ENCODE assay signal across 8 cellular contexts in genomic region chr3:183178512-183178832, GRCh38.
A peak's percentile ranks its signal among the peaks of the same experiment; 100 is the strongest.
DNase-seq lines count a peak whose midpoint lies in the region; ATAC-seq, FAIRE-seq and TF ChIP-seq lines count a peak whose summit lies in the region.

No MANE protein-coding gene starts in this region.

- H3K27me3 ChIP-seq in Loucy (ENCODE audit: insufficient read depth, low read length, poor library complexity, severe bottlenecking), result no peaks in the 10 kb centered on the region
- H3K27me3 ChIP-seq in neuron (ENCODE audit: insufficient read depth, low read length), result peaks cover 48% of the 10 kb centered on the region

- H3F3A ChIP-seq in Loucy (ENCODE audit: low read depth), result no peaks in the 10 kb centered on the region

- H3K4me2 ChIP-seq in Loucy (ENCODE audit: low read depth, low read length, poor library complexity, severe bottlenecking), result peak overlapping the region; percentile 100

- no peaks in the 10 kb centered on the region for H3K36me3 ChIP-seq in Loucy (ENCODE audit: insufficient read depth, low read length)
- H3K36me3 ChIP-seq in neuron (ENCODE audit: insufficient read depth, low read length), result no peaks in the 10 kb centered on the region

- TF ChIP-seq CTCF in AG10803 (conservative IDR thresholded peaks at IDR 0.05; ENCODE audit: low read length), result no peak
- TF ChIP-seq CTCF in Loucy (conservative IDR thresholded peaks at IDR 0.05; ENCODE audit: low read length), result no peak

- H3K4me3 ChIP-seq in AG10803 (ENCODE audit: low read length) (peak overlapping the region; percentile 57), Loucy (ENCODE audit: low read length, poor library complexity, severe bottlenecking) (peak overlapping the region; percentile 74), neuron (ENCODE audit: low read length) (peak overlapping the region; percentile 48)

- peak overlapping the region; percentile 36 for H3K9ac ChIP-seq in Loucy (ENCODE audit: low read depth, low read length, poor library complexity, severe bottlenecking)

- no peak for DNase-seq in AG10803 (ENCODE audit: low read depth)
- no peak for DNase-seq in NCI-H446 (lab: John Stamatoyannopoulos, UW)
- no peak for DNase-seq in HuH-7.5 (ENCODE audit: low spot score)
- no peak for DNase-seq in activated CD4-positive, CD25-positive, alpha-beta regulatory T cell (lab: John Stamatoyannopoulos, UW)

- no peaks in the 10 kb centered on the region for H3K9me2 ChIP-seq in Loucy (replicated peaks; ENCODE audit: low read depth, low read length)

- H3K4me1 ChIP-seq in Loucy (ENCODE audit: insufficient read depth, low read length, poor library complexity, severe bottlenecking) (peaks cover 8% of the 10 kb centered on the region), neuron (ENCODE audit: insufficient read depth, low read length) (peaks cover 8% of the 10 kb centered on the region)

- H4K20me1 ChIP-seq in Loucy (ENCODE audit: insufficient read depth, low read length, poor library complexity, severe bottlenecking), result no peaks in the 10 kb centered on the region

- H2AFZ ChIP-seq in Loucy (ENCODE audit: low read length), result peak overlapping the region; percentile 88
- peak overlapping the region; percentile 92 for H2AFZ ChIP-seq in neuron (ENCODE audit: low read depth, low read length)

- no peaks in the 10 kb centered on the region for H3K79me2 ChIP-seq in Loucy (ENCODE audit: insufficient read depth, low read length)

- ATAC-seq in HG02970 (IDR thresholded peaks at IDR 0.05; ENCODE audit: low FRiP score, unreplicated experiment), result no peak

- peak; percentile 96 for FAIRE-seq in endometrium (lab: Jason Lieb, UNC)

- H3K9me3 ChIP-seq in Loucy (ENCODE audit: insufficient read depth, low read depth, low read length) (no peaks in the 10 kb centered on the region), neuron (ENCODE audit: low read length) (no peaks in the 10 kb centered on the region)
